In the genomic region with DNA sequence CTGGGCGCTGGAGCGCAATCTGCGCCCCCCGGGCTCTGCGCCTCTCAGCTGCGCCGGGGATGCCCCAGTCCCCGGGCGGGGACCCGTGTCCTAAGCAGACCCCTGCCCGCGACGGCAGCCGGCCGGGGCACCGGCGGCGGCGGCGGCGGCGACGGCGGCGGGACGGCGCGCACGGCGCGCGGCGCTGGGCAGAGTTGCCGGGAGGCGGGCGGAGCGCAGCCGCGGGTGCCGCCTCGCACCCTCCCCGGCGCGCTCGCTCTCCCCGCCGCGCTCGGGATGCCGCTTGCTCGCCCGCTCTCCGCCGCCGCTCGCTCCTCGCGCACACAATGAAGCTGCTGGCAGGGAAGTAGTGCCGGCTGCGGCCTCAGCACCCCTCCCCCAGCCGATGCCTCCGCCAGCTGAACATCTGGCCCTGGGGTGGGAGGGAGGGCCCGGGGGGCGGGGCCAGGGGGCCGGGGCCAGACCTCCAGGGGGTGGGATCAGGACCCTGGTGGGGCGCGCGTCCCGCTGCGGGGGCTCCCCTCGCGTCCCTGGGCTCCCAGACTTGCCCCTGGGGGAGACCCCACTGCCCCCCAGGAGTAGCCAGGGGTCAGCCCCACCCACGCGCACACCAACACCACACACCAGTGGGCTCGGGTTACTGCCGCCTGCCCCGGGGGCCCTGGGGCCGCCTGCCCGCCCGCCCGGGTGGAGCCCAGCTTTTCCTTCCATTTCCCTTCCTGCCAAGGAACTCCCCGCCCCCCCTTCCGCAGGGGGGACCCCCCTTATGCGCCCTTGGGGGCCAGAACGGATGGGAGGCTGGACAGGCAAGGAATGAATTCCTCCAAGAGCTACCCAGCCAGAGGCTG, we compare ENCODE assay signal across 1 cellular context.
TF ChIP-seq lines count a peak whose summit lies in the region.

Gene RCOR2, minus strand, starts transcription at position 328 of the 848 bp plus-strand sequence. CDS start 708 bp downstream, outside the sequence.

TF ChIP-seq in liver, 16 proteins besides CTCF, POLR2A, EP300 and RAD21 (continued from another document):
- TF ChIP-seq ZBTB33 (IDR thresholded peaks at IDR 0.05) (no peak), GABPA (IDR thresholded peaks at IDR 0.05 in 1 of 2, conservative IDR thresholded peaks at IDR 0.05 in 1 of 2) (no peak), SP1 (IDR thresholded peaks at IDR 0.05) (no peak), RXRA (IDR thresholded peaks at IDR 0.05) (no peak)
- TF ChIP-seq, protein P1, sequence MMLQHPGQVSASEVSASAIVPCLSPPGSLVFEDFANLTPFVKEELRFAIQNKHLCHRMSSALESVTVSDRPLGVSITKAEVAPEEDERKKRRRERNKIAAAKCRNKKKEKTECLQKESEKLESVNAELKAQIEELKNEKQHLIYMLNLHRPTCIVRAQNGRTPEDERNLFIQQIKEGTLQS (IDR thresholded peaks at IDR 0.05): no peak
